9 cellular contexts compared by ENCODE assay signal in the genomic region with DNA sequence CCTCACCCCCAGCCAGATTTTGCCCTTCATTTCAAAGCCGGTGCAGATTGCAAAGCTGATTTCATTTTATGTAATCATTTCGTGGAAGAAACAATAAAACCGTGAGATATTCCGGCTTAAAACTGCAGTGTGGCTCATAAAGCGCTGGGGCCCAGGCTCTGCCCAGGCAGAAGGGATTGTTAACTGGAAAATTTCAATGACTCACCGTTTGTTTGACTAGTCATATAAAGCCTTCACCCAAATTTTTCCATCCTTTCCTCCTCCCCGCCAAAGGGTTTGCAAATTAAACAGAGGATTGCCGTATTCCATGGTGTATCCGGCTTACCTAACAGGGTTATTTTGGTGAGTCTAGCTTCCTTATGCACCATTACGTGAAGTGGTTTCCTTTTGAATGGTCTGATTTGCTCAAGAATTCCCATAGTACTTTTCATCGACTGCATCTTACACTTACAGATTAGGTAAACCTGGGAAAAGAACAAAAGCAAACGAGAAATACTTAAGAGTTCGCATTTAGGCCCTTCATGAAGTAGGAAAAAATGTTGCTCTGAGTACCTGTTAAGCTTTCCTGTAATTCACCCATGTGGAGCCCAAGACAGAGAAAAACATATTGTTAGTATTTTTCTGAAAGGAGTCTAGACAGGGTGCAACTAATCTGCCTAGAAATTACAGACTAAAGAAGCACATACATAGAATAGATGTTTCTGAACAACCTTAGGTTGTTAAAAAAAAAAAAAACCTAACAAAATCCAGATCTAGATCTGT. TPM values are rescaled to one million over a fixed set of nuclear protein-coding genes. Genes with fewer than 3 reads are reported as not detected.
DNase-seq lines count a peak whose midpoint lies in the region; ATAC-seq and TF ChIP-seq lines count a peak whose summit lies in the region.
"Had no signal": no experiment of that assay in that cellular context is flagged by ENCODE, and none has a peak within 500 bp of the region (broad histone marks: within the 10 kb centered on the region; RNA-seq: fewer than 3 reads in every experiment).

No MANE protein-coding gene starts in this region.

- H3K9me3 Mint-ChIP-seq in CD4-positive, alpha-beta T cell: no peaks in the 10 kb centered on the region
- H3K9me3 Mint-ChIP-seq in activated naive CD4-positive, alpha-beta T cell treated with anti-CD3 and anti-CD28 coated beads, Interleukin-2, amount 50 U/mL, for 72 hours: no peaks in the 10 kb centered on the region

- H3K4me3 Mint-ChIP-seq in CD4-positive, alpha-beta T cell: peak overlapping the region; percentile 98

- peak overlapping the region; percentile 33 for H3K27ac ChIP-seq in CD4-positive, alpha-beta T cell (ENCODE audit: low read depth, low read length)
- peak overlapping the region; percentile 39; the same call in 1 of the 2 replicates for H3K27ac ChIP-seq in HUES64 (ENCODE audit: low read depth, low read length)
- H3K27ac ChIP-seq in spleen: peak overlapping the region; percentile 67 to 99 (median 92)

- peaks cover 31% of the 10 kb centered on the region for H3K36me3 Mint-ChIP-seq in CD4-positive, alpha-beta T cell (ENCODE audit: low read depth)
- peaks cover 21 to 26% of the 10 kb centered on the region in 2 donors for H3K36me3 Mint-ChIP-seq in activated naive CD4-positive, alpha-beta T cell treated with anti-CD3 and anti-CD28 coated beads, Interleukin-2, amount 50 U/mL, for 72 hours

- intact Hi-C loops in CD4-positive, alpha-beta T cell (cut with DNase I, micrococcal nuclease): loop anchor here in 1 of 2 experiments (1.0 to 10.0 kb wide), 5 partner anchors 60 to 974 kb away; partner anchors contain the start of genes CLEC16A, DEXI, SNX29 and SOCS1
- intact Hi-C loops in spleen (cut with DNase I; ENCODE audit: low total_unique reads): no loop called here

- H3K4me1 Mint-ChIP-seq in CD4-positive, alpha-beta T cell (ENCODE audit: low read depth): peaks cover 29% of the 10 kb centered on the region

- H3K27me3 ChIP-seq in CD4-positive, alpha-beta T cell (ENCODE audit: control insufficient read depth, insufficient read depth, low read length): no peaks in the 10 kb centered on the region
- H3K27me3 ChIP-seq in HUES64 (ENCODE audit: insufficient read depth, low read length) (no peaks in the 10 kb centered on the region), spleen (replicated peaks in 1 of 7) (peaks cover 0 to 5% (median 0%) of the 10 kb centered on the region in 7 donors)

- TF ChIP-seq CTCF in CD4-positive, alpha-beta T cell (IDR thresholded peaks at IDR 0.05): no peak
- TF ChIP-seq CTCF in spleen (IDR thresholded peaks at IDR 0.05 in 8 of 11, conservative IDR thresholded peaks at IDR 0.05 in 3 of 11): no peak

- H3K27ac Mint-ChIP-seq in CD4-positive, alpha-beta T cell: peak overlapping the region; percentile 98
- peak overlapping the region; percentile 93 to 94 for H3K27ac Mint-ChIP-seq in activated naive CD4-positive, alpha-beta T cell treated with anti-CD3 and anti-CD28 coated beads, Interleukin-2, amount 50 U/mL, for 72 hours

- H3K4me1 ChIP-seq in HUES64 (ENCODE audit: insufficient read depth, low read length) (peaks cover 22% of the 10 kb centered on the region), spleen (peaks cover 16 to 38% (median 34%) of the 10 kb centered on the region in 6 donors)

- H3K36me3 ChIP-seq in HUES64 (ENCODE audit: insufficient read depth, low read length) (no peaks in the 10 kb centered on the region), spleen (no peaks in the 10 kb centered on the region)

- ATAC-seq in CD4-positive, alpha-beta T cell (ENCODE audit: poor library complexity): no peak
- peak in 1 of 2 donors; percentile 7 for ATAC-seq in activated naive CD4-positive, alpha-beta T cell treated with anti-CD3 and anti-CD28 coated beads, Interleukin-2, amount 50 U/mL, for 72 hours
- ATAC-seq in HG03039 (IDR thresholded peaks at IDR 0.05; ENCODE audit: unreplicated experiment): no peak
- no peak for ATAC-seq in HG02610 (IDR thresholded peaks at IDR 0.05; ENCODE audit: unreplicated experiment)
- ATAC-seq in GM21367 (IDR thresholded peaks at IDR 0.05; ENCODE audit: unreplicated experiment): no peak

- H3K9ac ChIP-seq in HUES64 (ENCODE audit: low read depth, low read length): no peak overlapping the region

- CTCF ChIA-PET in CD4-positive, alpha-beta T cell (lab: Charles Lee): interaction anchor here (1.5 kb wide), 1 partner anchor 120 kb away, joined by 4 read pairs; the partner anchor contains the start of gene ZC3H7A

- no peaks in the 10 kb centered on the region for H3K27me3 Mint-ChIP-seq in CD4-positive, alpha-beta T cell

- WGBS in HUES64: 67% methylated on average over 13 of the region's 13 CpGs
- 69 to 83% (median 78%) methylated on average over 13 of the region's 13 CpGs for WGBS in spleen, 5 donors

- POLR2A ChIA-PET in CD4-positive, alpha-beta T cell (lab: Charles Lee): interaction anchor here (1.1 to 1.7 kb wide), 7 partner anchors 10 to 562 kb away, joined by 4 to 13 read pairs (median 4); partner anchors contain the start of genes RSL1D1, TXNDC11 and ZC3H7A

- no peak for DNase-seq in CD4-positive, alpha-beta T cell
- DNase-seq in activated naive CD4-positive, alpha-beta T cell treated with anti-CD3 and anti-CD28 coated beads, Interleukin-2, amount 50 U/mL, for 72 hours (ENCODE audit: low spot score in 2 of 2): no peak
- no peak for DNase-seq in spleen

- no peaks in the 10 kb centered on the region for H3K9me3 ChIP-seq in CD4-positive, alpha-beta T cell (ENCODE audit: control insufficient read depth, low read length)
- no peaks in the 10 kb centered on the region for H3K9me3 ChIP-seq in HUES64 (ENCODE audit: insufficient read depth, low read depth, low read length)
- H3K9me3 ChIP-seq in iPS-18c (ENCODE audit: control insufficient read depth, insufficient read depth, low read length): no peaks in the 10 kb centered on the region
- H3K9me3 ChIP-seq in spleen: no peaks in the 10 kb centered on the region

- H3K4me3 ChIP-seq in HUES64 (ENCODE audit: low read length) (peak overlapping the region; percentile 53), iPS-18c (ENCODE audit: insufficient read depth, low read depth, low read length) (peak overlapping the region; percentile 57), spleen (peak overlapping the region; percentile 23 to 99 (median 86))

- no peak for TF ChIP-seq POLR2A in spleen (IDR thresholded peaks at IDR 0.05)

RNA-seq across cellular contexts. Expression of gene GSPT1, which starts 0.9 kb away (rescaled TPM):
- total RNA-seq in CD4-positive, alpha-beta T cell: 100 to 1,000 TPM; 257 to 269 TPM
- polyA plus RNA-seq in HUES64 (2013, experiment 1 of 2): 128 TPM
- polyA plus RNA-seq in HUES64 (2013, experiment 2 of 2): 123 TPM
- total RNA-seq in activated naive CD4-positive, alpha-beta T cell treated with anti-CD3 and anti-CD28 coated beads, Interleukin-2, amount 50 U/mL, for 72 hours: 100 to 1,000 TPM; 154 to 181 TPM
- 100 to 1,000 TPM in 1 of 7 donors, 10 to 100 TPM in 6; 54.6 to 123 (median 72.7) TPM for total RNA-seq in spleen
- 10 to 100 TPM; 17.1 to 24.7 (median 24.2) TPM for polyA plus RNA-seq in spleen

RNA-seq across cellular contexts. Expression of gene NPIPB2, which starts 25.1 kb away (rescaled TPM):
- 10 to 100 TPM; 10.6 to 12.3 TPM for total RNA-seq in CD4-positive, alpha-beta T cell
- polyA plus RNA-seq in HUES64 (2013, experiment 1 of 2): not detected
- polyA plus RNA-seq in HUES64 (2013, experiment 2 of 2): 1.4 TPM
- total RNA-seq in activated naive CD4-positive, alpha-beta T cell treated with anti-CD3 and anti-CD28 coated beads, Interleukin-2, amount 50 U/mL, for 72 hours: 10 to 100 TPM; 16.5 to 24.5 TPM
- total RNA-seq in spleen: 10 to 100 TPM in 5 of 7 donors, 1 to 10 TPM in 2; 5.7 to 23.7 (median 13.5) TPM
- polyA plus RNA-seq in spleen: 1 to 10 TPM; 4.0 to 6.1 (median 5.1) TPM

RNA-seq across cellular contexts. Expression of gene TNFRSF17, which starts 48.3 kb away (rescaled TPM):
- not detected for total RNA-seq in CD4-positive, alpha-beta T cell
- polyA plus RNA-seq in HUES64 (2013, experiment 1 of 2): not detected
- not detected for polyA plus RNA-seq in HUES64 (2013, experiment 2 of 2)
- total RNA-seq in activated naive CD4-positive, alpha-beta T cell treated with anti-CD3 and anti-CD28 coated beads, Interleukin-2, amount 50 U/mL, for 72 hours: not detected
- total RNA-seq in spleen: 10 to 100 TPM in 2 of 7 donors, 1 to 10 TPM in 5; 4.8 to 20.1 (median 7.5) TPM
- 10 to 100 TPM in 2 of 3 donors, 1 to 10 TPM in 1; 9.5 to 15.1 (median 14.7) TPM for polyA plus RNA-seq in spleen
- total RNA-seq: T-helper 2 cell treated with Interferon-gamma antibody and Interleukin-4, amounts not matched to agents 100 ng/mL and 5 ng/mL, for 36 hours had no signal

RNA-seq across cellular contexts. Expression of gene SNX29, which starts 59.8 kb away (rescaled TPM):
- 10 to 100 TPM; 26.7 to 27.4 TPM for total RNA-seq in CD4-positive, alpha-beta T cell
- polyA plus RNA-seq in HUES64 (2013, experiment 1 of 2): 2.7 TPM
- polyA plus RNA-seq in HUES64 (2013, experiment 2 of 2): 4.4 TPM
- total RNA-seq in activated naive CD4-positive, alpha-beta T cell treated with anti-CD3 and anti-CD28 coated beads, Interleukin-2, amount 50 U/mL, for 72 hours: 10 to 100 TPM; 10.5 to 14.8 TPM
- 10 to 100 TPM; 42.5 to 91.9 (median 78.5) TPM for total RNA-seq in spleen
- polyA plus RNA-seq in spleen: 1 to 10 TPM; 5.7 to 6.9 (median 6.9) TPM

Comparison
In these comparisons a context has a peak if more than half of its experiments do, and no peak if none do; other contexts are left out.
1. H3K27ac ChIP-seq: peak in every context shown above with its lines; median percentile 92 in spleen; 39 in HUES64; 33 in CD4-positive, alpha-beta T cell.
2. RNA of gene TNFRSF17, which starts 48.3 kb away (total RNA-seq): 4.8 to 20.1 TPM in spleen; not detected in CD4-positive, alpha-beta T cell and not detected in activated naive CD4-positive, alpha-beta T cell treated with anti-CD3 and anti-CD28 coated beads, Interleukin-2, amount 50 U/mL, for 72 hours; every median in the first group is over 4 times any median in the second.
3. Peak in every context shown above with its lines, with median percentiles within 50 percentile points of each other: H3K4me3 ChIP-seq.